In the genomic region with DNA sequence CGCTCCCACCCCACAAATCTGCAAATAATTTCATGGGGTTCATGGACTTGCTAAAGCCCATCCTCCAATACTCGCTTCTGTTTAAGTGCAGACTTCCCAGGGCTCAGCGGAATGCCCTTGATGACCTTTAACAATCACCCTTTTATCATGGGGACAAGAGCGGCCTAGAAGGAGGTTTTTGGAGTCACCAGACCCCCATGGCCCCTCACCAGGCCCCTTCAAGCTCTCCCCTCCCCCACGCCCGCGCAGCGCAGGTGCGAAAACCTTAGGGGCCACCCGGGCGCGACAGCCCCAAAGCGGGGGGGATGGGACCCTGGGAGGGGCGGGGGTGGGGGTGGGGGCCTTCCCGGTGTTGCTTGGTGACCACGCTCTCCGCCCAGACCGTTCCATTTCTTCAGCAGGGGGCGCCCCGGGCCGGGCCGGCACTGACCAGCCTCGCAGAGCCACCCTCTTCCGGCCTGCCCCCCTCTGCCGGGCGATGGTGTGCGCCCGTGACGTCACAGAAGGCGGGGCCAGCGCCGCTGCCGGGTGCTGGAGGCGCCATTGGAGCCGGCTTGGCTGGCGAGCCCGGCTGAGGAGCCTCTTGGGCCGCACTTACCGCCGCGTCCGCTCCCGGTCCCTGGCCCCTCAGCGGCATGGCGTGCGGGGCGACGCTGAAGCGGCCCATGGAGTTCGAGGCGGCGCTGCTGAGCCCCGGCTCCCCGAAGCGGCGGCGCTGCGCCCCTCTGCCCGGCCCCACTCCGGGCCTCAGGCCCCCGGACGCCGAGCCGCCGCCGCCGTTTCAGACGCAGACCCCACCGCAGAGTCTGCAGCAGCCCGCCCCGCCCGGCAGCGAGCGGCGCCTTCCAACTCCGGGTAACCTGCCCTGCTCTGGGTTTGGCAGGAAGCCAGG, we compare ENCODE assay signal across 8 cellular contexts. TPM values are rescaled to one million over a fixed set of nuclear protein-coding genes. Genes with fewer than 3 reads are reported as not detected.
DNase-seq lines count a peak whose midpoint lies in the region; ATAC-seq and TF ChIP-seq lines count a peak whose summit lies in the region.

A gene with protein sequence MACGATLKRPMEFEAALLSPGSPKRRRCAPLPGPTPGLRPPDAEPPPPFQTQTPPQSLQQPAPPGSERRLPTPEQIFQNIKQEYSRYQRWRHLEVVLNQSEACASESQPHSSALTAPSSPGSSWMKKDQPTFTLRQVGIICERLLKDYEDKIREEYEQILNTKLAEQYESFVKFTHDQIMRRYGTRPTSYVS (plus strand): TSS at position 531 of the 892 bp plus-strand sequence. CDS start 105 bp downstream, at position 636.

- peak; percentile 86 to 90 for ATAC-seq in naive thymus-derived CD8-positive, alpha-beta T cell
- peak; percentile 94 to 97 for ATAC-seq in stimulated activated naive B cell treated with anti-CD40 and anti-IgM and Interleukin-4, amounts not matched to agents 10 μg/mL and 1 μg/mL and 100 μg/mL, for 72 hours (replicated peaks)

- H3K36me3 Mint-ChIP-seq in activated T-helper 2 cell treated with anti-CD3 and anti-CD28 coated beads, Interferon-gamma antibody, Interleukin-2, Interleukin-4, amounts not matched to agents 10 μg/mL and 5 μg/mL and 100 μg/mL, durations not matched to agents 14 hours and 24 hours and 36 hours (ENCODE audit: low read depth): peaks cover 30% of the 10 kb centered on the region
- peaks cover 0 to 26% (median 5%) of the 10 kb centered on the region in 3 donors for H3K36me3 Mint-ChIP-seq in naive thymus-derived CD8-positive, alpha-beta T cell
- peaks cover 18 to 28% of the 10 kb centered on the region in 2 donors for H3K36me3 Mint-ChIP-seq in stimulated activated naive B cell treated with anti-CD40 and anti-IgM and Interleukin-4, amounts not matched to agents 10 μg/mL and 1 μg/mL and 100 μg/mL, for 72 hours

- H3K27ac Mint-ChIP-seq in activated T-helper 2 cell treated with anti-CD3 and anti-CD28 coated beads, Interferon-gamma antibody, Interleukin-2, Interleukin-4, amounts not matched to agents 10 μg/mL and 5 μg/mL and 100 μg/mL, durations not matched to agents 14 hours and 24 hours and 36 hours: peak within 1 kb of the TSS; percentile 80
- H3K27ac Mint-ChIP-seq in naive thymus-derived CD8-positive, alpha-beta T cell: peak within 1 kb of the TSS; percentile 71 to 95 (median 92)
- peak within 1 kb of the TSS; percentile 97 for H3K27ac Mint-ChIP-seq in stimulated activated naive B cell treated with anti-CD40 and anti-IgM and Interleukin-4, amounts not matched to agents 10 μg/mL and 1 μg/mL and 100 μg/mL, for 72 hours

- TF ChIP-seq CTCF in LNCaP clone FGC (IDR thresholded peaks at IDR 0.05; ENCODE audit: control insufficient read depth, extremely low read depth, insufficient read depth) (no peak), fibroblast of mammary gland (conservative IDR thresholded peaks at IDR 0.05; ENCODE audit: control insufficient read depth, insufficient read depth, low read depth, low read length) (no peak)

- peaks cover 32% of the 10 kb centered on the region for H3K4me1 Mint-ChIP-seq in activated T-helper 2 cell treated with anti-CD3 and anti-CD28 coated beads, Interferon-gamma antibody, Interleukin-2, Interleukin-4, amounts not matched to agents 10 μg/mL and 5 μg/mL and 100 μg/mL, durations not matched to agents 14 hours and 24 hours and 36 hours (ENCODE audit: low read depth)
- H3K4me1 Mint-ChIP-seq in naive thymus-derived CD8-positive, alpha-beta T cell: peaks cover 20 to 44% (median 41%) of the 10 kb centered on the region in 4 donors
- H3K4me1 Mint-ChIP-seq in stimulated activated naive B cell treated with anti-CD40 and anti-IgM and Interleukin-4, amounts not matched to agents 10 μg/mL and 1 μg/mL and 100 μg/mL, for 72 hours: peaks cover 16 to 35% of the 10 kb centered on the region in 2 donors

- H3K4me3 Mint-ChIP-seq in activated T-helper 2 cell treated with anti-CD3 and anti-CD28 coated beads, Interferon-gamma antibody, Interleukin-2, Interleukin-4, amounts not matched to agents 10 μg/mL and 5 μg/mL and 100 μg/mL, durations not matched to agents 14 hours and 24 hours and 36 hours (ENCODE audit: low read depth): peak within 1 kb of the TSS; percentile 84
- H3K4me3 Mint-ChIP-seq in naive thymus-derived CD8-positive, alpha-beta T cell: peak within 1 kb of the TSS; percentile 75 to 95 (median 88)
- peak within 1 kb of the TSS; percentile 88 to 90 for H3K4me3 Mint-ChIP-seq in stimulated activated naive B cell treated with anti-CD40 and anti-IgM and Interleukin-4, amounts not matched to agents 10 μg/mL and 1 μg/mL and 100 μg/mL, for 72 hours

- H3K4me3 ChIP-seq in LNCaP clone FGC (ENCODE audit: low read depth, low read length): peak within 1 kb of the TSS; percentile 83
- peak within 1 kb of the TSS; percentile 85 for H3K4me3 ChIP-seq in fibroblast of mammary gland (ENCODE audit: control insufficient read depth, low read depth, low read length)

- POLR2A ChIA-PET in naive thymus-derived CD8-positive, alpha-beta T cell (lab: Charles Lee): interaction anchor here (0.5 to 1.4 kb wide), 4 partner anchors 9 to 44 kb away, joined by 3 to 6 read pairs (median 6); a partner anchor contains a TSS

- no peaks in the 10 kb centered on the region for H3K27me3 Mint-ChIP-seq in activated T-helper 2 cell treated with anti-CD3 and anti-CD28 coated beads, Interferon-gamma antibody, Interleukin-2, Interleukin-4, amounts not matched to agents 10 μg/mL and 5 μg/mL and 100 μg/mL, durations not matched to agents 14 hours and 24 hours and 36 hours (ENCODE audit: low read depth)
- peaks cover 0 to 3% (median 0%) of the 10 kb centered on the region in 5 donors for H3K27me3 Mint-ChIP-seq in naive thymus-derived CD8-positive, alpha-beta T cell
- peaks cover 0 to 3% of the 10 kb centered on the region in 2 donors for H3K27me3 Mint-ChIP-seq in stimulated activated naive B cell treated with anti-CD40 and anti-IgM and Interleukin-4, amounts not matched to agents 10 μg/mL and 1 μg/mL and 100 μg/mL, for 72 hours

- DNase-seq in EH (ENCODE audit: low read depth) (peak; percentile 95), H4 (ENCODE audit: low spot score) (peak; percentile 90), LNCaP clone FGC (ENCODE audit: low read depth) (peak; percentile 82), RPMI8226 (peak; percentile 99), fibroblast of mammary gland (ENCODE audit: low read depth) (peak; percentile 90)
- peak; percentile 95 for DNase-seq in activated T-helper 2 cell treated with anti-CD3 and anti-CD28 coated beads, Interferon-gamma antibody, Interleukin-2, Interleukin-4, amounts not matched to agents 10 μg/mL and 5 μg/mL and 100 μg/mL, durations not matched to agents 14 hours and 24 hours and 36 hours (ENCODE audit: low spot score)
- DNase-seq in naive thymus-derived CD8-positive, alpha-beta T cell: peak; percentile 82 to 95 (median 90)
- peak; percentile 99 for DNase-seq in stimulated activated naive B cell treated with anti-CD40 and anti-IgM and Interleukin-4, amounts not matched to agents 10 μg/mL and 1 μg/mL and 100 μg/mL, for 72 hours

- no peaks in the 10 kb centered on the region for H3K9me3 Mint-ChIP-seq in activated T-helper 2 cell treated with anti-CD3 and anti-CD28 coated beads, Interferon-gamma antibody, Interleukin-2, Interleukin-4, amounts not matched to agents 10 μg/mL and 5 μg/mL and 100 μg/mL, durations not matched to agents 14 hours and 24 hours and 36 hours
- H3K9me3 Mint-ChIP-seq in naive thymus-derived CD8-positive, alpha-beta T cell: no peaks in the 10 kb centered on the region
- H3K9me3 Mint-ChIP-seq in stimulated activated naive B cell treated with anti-CD40 and anti-IgM and Interleukin-4, amounts not matched to agents 10 μg/mL and 1 μg/mL and 100 μg/mL, for 72 hours: no peaks in the 10 kb centered on the region

- intact Hi-C loops in activated T-helper 2 cell treated with anti-CD3 and anti-CD28 coated beads, Interferon-gamma antibody, Interleukin-2, Interleukin-4, amounts not matched to agents 10 μg/mL and 5 μg/mL and 100 μg/mL, durations not matched to agents 14 hours and 24 hours and 36 hours (cut with micrococcal nuclease): loop anchor here (5.0 to 10.0 kb wide), 2 partner anchors 119 to 204 kb away; a partner anchor contains a TSS

RNA-seq across cellular contexts. Expression of the gene that starts here (rescaled TPM):
- total RNA-seq in H4 (2014; rRNA removed; shearing (Covaris generic)): 35.3 and 36.3 TPM in 2 replicates
- total RNA-seq in activated T-helper 2 cell treated with anti-CD3 and anti-CD28 coated beads, Interferon-gamma antibody, Interleukin-2, Interleukin-4, amounts not matched to agents 10 μg/mL and 5 μg/mL and 100 μg/mL, durations not matched to agents 14 hours and 24 hours and 36 hours: 68.6 and 69.7 TPM in 2 replicates
- total RNA-seq in naive thymus-derived CD8-positive, alpha-beta T cell: 10 to 100 TPM; 74.5 to 76.0 TPM
- polyA plus RNA-seq in naive thymus-derived CD8-positive, alpha-beta T cell: 10 to 100 TPM; 92.9 to 99.2 (median 93.7) TPM

Comparison
In these comparisons a context has a peak if more than half of its experiments do, and no peak if none do; other contexts are left out.
1. Peak in every context shown above with its lines: DNase-seq, ATAC-seq and H3K4me3 ChIP-seq.